ENCODE assay signal across 21 cellular contexts in the genomic region with DNA sequence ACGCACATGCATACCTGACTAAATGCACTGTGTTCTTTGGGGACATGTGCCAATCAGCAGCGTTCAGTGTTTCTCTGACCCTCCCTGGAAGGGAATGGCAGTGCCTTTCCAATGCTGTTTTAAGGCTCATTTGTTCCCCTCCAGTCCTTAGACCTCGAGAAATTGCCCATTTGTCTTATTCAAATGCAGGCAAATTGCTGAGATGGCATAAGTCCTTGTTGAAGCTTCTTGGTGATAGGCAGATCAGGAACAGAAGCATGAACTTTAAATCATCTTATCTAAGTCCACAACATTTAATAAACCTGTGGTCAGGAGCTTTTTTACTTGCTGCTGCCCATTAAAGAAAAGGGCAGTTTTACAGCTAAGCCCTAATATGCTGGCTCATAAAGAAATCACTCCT.
DNase-seq lines count a peak whose midpoint lies in the region; ATAC-seq, FAIRE-seq and TF ChIP-seq lines count a peak whose summit lies in the region.
"Had no signal": no experiment of that assay in that cellular context is flagged by ENCODE, and none has a peak within 500 bp of the region (broad histone marks: within the 10 kb centered on the region; RNA-seq: fewer than 3 reads in every experiment).

No MANE protein-coding gene starts in this region.

- H3K36me3 ChIP-seq in SK-N-SH (replicated peaks in 1 of 2; ENCODE audit: control insufficient read depth in 1 of 2, insufficient read depth in 2 of 2, low read length in 1 of 2) (no peaks in the 10 kb centered on the region), Karpas-422 (ENCODE audit: insufficient read depth, low read length) (no peaks in the 10 kb centered on the region), H1 (ENCODE audit: control insufficient read depth in 2 of 4, insufficient read depth in 4 of 4, low read length in 3 of 4) (no peaks in the 10 kb centered on the region)
- H3K36me3 ChIP-seq in BLaER1 treated with 17β-estradiol and CSF1 and Interleukin-3, amounts not matched to agents 10 nM and 100 nM, result no peaks in the 10 kb centered on the region

- TF ChIP-seq CTCF in SK-N-SH (IDR thresholded peaks at IDR 0.05) (no peak), H1 (IDR thresholded peaks at IDR 0.05; ENCODE audit: control extremely low read depth in 1 of 3, insufficient read depth in 1 of 3, low read depth in 1 of 3, low read length in 3 of 3) (no peak)

- H4K20me1 ChIP-seq in SK-N-SH (ENCODE audit: insufficient read depth) (no peaks in the 10 kb centered on the region), Karpas-422 (ENCODE audit: insufficient read depth, low read depth, low read length) (no peaks in the 10 kb centered on the region), H1 (replicated peaks in 1 of 2; ENCODE audit: control insufficient read depth in 1 of 2, insufficient read depth in 2 of 2, low read length in 2 of 2) (no peaks in the 10 kb centered on the region)
- no peaks in the 10 kb centered on the region for H4K20me1 ChIP-seq in BLaER1 treated with 17β-estradiol and CSF1 and Interleukin-3, amounts not matched to agents 10 nM and 100 nM

- H3K23ac ChIP-seq in H1 (ENCODE audit: insufficient read length), result no peak overlapping the region

- H3K79me2 ChIP-seq in SK-N-SH (ENCODE audit: insufficient read depth) (no peaks in the 10 kb centered on the region), Karpas-422 (ENCODE audit: low read length) (no peaks in the 10 kb centered on the region), H1 (ENCODE audit: control insufficient read depth in 1 of 2, insufficient read depth in 2 of 2, low read length in 2 of 2) (no peaks in the 10 kb centered on the region)

- ATAC-seq in SK-N-SH treated with all-trans-retinoic acid at 6 μM for 48 hours (no peak), GM18519 (IDR thresholded peaks at IDR 0.05; ENCODE audit: low FRiP score, unreplicated experiment) (no peak)
- ATAC-seq: GM12878, HCT116 had no signal

- H3K79me1 ChIP-seq in H1 (ENCODE audit: low read depth, low read length), result no peaks in the 10 kb centered on the region

- peak overlapping the region; percentile 38; the same call in 1 of the 2 replicates for H2BK5ac ChIP-seq in H1 (ENCODE audit: low read depth, low read length)

- FAIRE-seq in H1 (lab: Jason Lieb, UNC), result no peak
- FAIRE-seq: A204.1, GM12878 had no signal

- H2BK15ac ChIP-seq in H1 (ENCODE audit: low read length), result no peak overlapping the region

- H3K9me2 ChIP-seq in SK-N-SH (no peaks in the 10 kb centered on the region), Karpas-422 (replicated peaks; ENCODE audit: insufficient read depth, low read length) (no peaks in the 10 kb centered on the region)

- no peaks in the 10 kb centered on the region for H3F3A ChIP-seq in SK-N-SH (replicated peaks; ENCODE audit: insufficient read depth)

- H3K9me3 ChIP-seq in SK-N-SH, result no peaks in the 10 kb centered on the region
- H3K9me3 ChIP-seq in BLaER1 treated with 17β-estradiol and CSF1 and Interleukin-3, amounts not matched to agents 10 nM and 100 nM (replicated peaks in 1 of 11), result no peaks in the 10 kb centered on the region
- no peaks in the 10 kb centered on the region for H3K9me3 ChIP-seq in Karpas-422 (ENCODE audit: low read length)
- no peaks in the 10 kb centered on the region for H3K9me3 ChIP-seq in H1 (ENCODE audit: insufficient read depth in 2 of 2, low read depth in 1 of 2, low read length in 1 of 2)

- H3K23me2 ChIP-seq in H1 (ENCODE audit: low read depth, low read length), result no peaks in the 10 kb centered on the region

- H2AK5ac ChIP-seq in H1 (ENCODE audit: low read depth, low read length), result no peak overlapping the region

- H3K27me3 ChIP-seq in SK-N-SH (ENCODE audit: insufficient read depth), result no peaks in the 10 kb centered on the region; the same call in 1 of the 2 replicates
- peaks cover 0 to 15% (median 0%) of the 10 kb centered on the region in 11 experiments; a peak in 4 of 22 replicates for H3K27me3 ChIP-seq in BLaER1 treated with 17β-estradiol and CSF1 and Interleukin-3, amounts not matched to agents 10 nM and 100 nM
- no peaks in the 10 kb centered on the region for H3K27me3 ChIP-seq in Karpas-422 (ENCODE audit: low read length)
- no peaks in the 10 kb centered on the region for H3K27me3 ChIP-seq in H1 (replicated peaks in 1 of 4; ENCODE audit: control insufficient read depth in 3 of 4, extremely low read depth in 1 of 4, insufficient read depth in 3 of 4, low read length in 3 of 4)

- CTCF ChIA-PET in SK-N-SH (lab: Yijun Ruan, JAX), result interaction anchor here (2.2 kb wide), 1 partner anchor 113 kb away, joined by 7 read pairs; a partner anchor contains a TSS
- CTCF ChIA-PET in H1 (lab: Charles Lee; ENCODE audit: partially characterized antibody), result interaction anchor here (1.0 to 1.7 kb wide), 5 partner anchors 13 to 101 kb away, joined by 3 to 6 read pairs (median 3); no protein-coding TSS in a partner anchor

- DNase-seq in SK-N-SH, result no peak
- DNase-seq in Karpas-422, result no peak
- DNase-seq in H1 (ENCODE audit: low read depth in 1 of 2, low spot score in 2 of 2), result no peak
- no peak for DNase-seq in NCI-H128 (lab: John Stamatoyannopoulos, UW; ENCODE audit: unreplicated experiment)
- no peak for DNase-seq in AG08396 (ENCODE audit: low spot score)
- DNase-seq: ACHN; CD4-positive, alpha-beta T cell; CD8-positive, alpha-beta memory T cell; DMS79; EL; GDM1; GM23248; H9; HFFc6 had no signal

- H4K8ac ChIP-seq in H1 (ENCODE audit: extremely low read depth, insufficient read depth, low read length), result no peak overlapping the region

- peaks cover 0 to 19% of the 10 kb centered on the region in 2 experiments; a peak in 1 of 4 replicates for H3K4me1 ChIP-seq in SK-N-SH (ENCODE audit: control insufficient read depth in 1 of 2, insufficient read depth in 2 of 2, low read depth in 1 of 2, low read length in 1 of 2)
- peaks cover 18 to 100% (median 98%) of the 10 kb centered on the region in 10 experiments for H3K4me1 ChIP-seq in BLaER1 treated with 17β-estradiol and CSF1 and Interleukin-3, amounts not matched to agents 10 nM and 100 nM
- H3K4me1 ChIP-seq in Karpas-422 (ENCODE audit: low read length), result peaks cover 67% of the 10 kb centered on the region
- peaks cover 0 to 3% (median under 1%) of the 10 kb centered on the region in 4 experiments; a peak in 2 of 7 replicates for H3K4me1 ChIP-seq in H1 (replicated peaks in 1 of 4; ENCODE audit: control insufficient read depth in 3 of 4, insufficient read depth in 4 of 4, low read length in 3 of 4)

- no peak overlapping the region for H3K27ac ChIP-seq in SK-N-SH (ENCODE audit: low read depth in 2 of 2, low read length in 1 of 2)
- H3K27ac ChIP-seq in BLaER1 treated with 17β-estradiol and CSF1 and Interleukin-3, amounts not matched to agents 10 nM and 100 nM, result peak overlapping the region in 4 of 11 experiments; percentile 2 to 81 (median 18); a peak in 6 of 22 replicates
- no peak overlapping the region for H3K27ac ChIP-seq in Karpas-422 (ENCODE audit: low read length)
- no peak overlapping the region for H3K27ac ChIP-seq in H1 (ENCODE audit: low read depth, low read length)
- H3K27ac ChIP-seq: 22Rv1, GM23248 had no signal

- POLR2A ChIA-PET in SK-N-SH (lab: Yijun Ruan, JAX), result no interaction called here
- POLR2A ChIA-PET in H1 (lab: Charles Lee; ENCODE audit: partially characterized antibody), result no interaction called here

- H4K91ac ChIP-seq in H1 (replicated peaks; ENCODE audit: insufficient read length, low read length), result no peak overlapping the region

- no peak overlapping the region for H3K4ac ChIP-seq in H1 (replicated peaks; ENCODE audit: insufficient read length, low read depth, low read length)

- H3K18ac ChIP-seq in H1 (ENCODE audit: extremely low read depth, low read length), result no peak overlapping the region; the same call in 1 of the 2 replicates

- H3K14ac ChIP-seq in H1 (ENCODE audit: insufficient read length), result no peak overlapping the region

- H3K4me3 ChIP-seq in SK-N-SH (ENCODE audit: low read depth in 2 of 2, low read length in 1 of 2) (no peak overlapping the region), Karpas-422 (ENCODE audit: low read length) (no peak overlapping the region), H1 (ENCODE audit: extremely low read depth in 1 of 4, insufficient read depth in 2 of 4, low read depth in 3 of 4, low read length in 4 of 4) (no peak overlapping the region)
- H3K4me3 ChIP-seq in BLaER1 treated with 17β-estradiol and CSF1 and Interleukin-3, amounts not matched to agents 10 nM and 100 nM, result no peak overlapping the region
- H3K4me3 ChIP-seq: GM12878, GM23248 had no signal

- no peak for TF ChIP-seq RAD21 in SK-N-SH (IDR thresholded peaks at IDR 0.05; ENCODE audit: low read length)
- no peak for TF ChIP-seq RAD21 in H1 (IDR thresholded peaks at IDR 0.05 in 1 of 2, conservative IDR thresholded peaks at IDR 0.05 in 1 of 2; ENCODE audit: low read depth in 2 of 2, low read length in 2 of 2)

- H4K5ac ChIP-seq in H1 (ENCODE audit: insufficient read length, low read depth, low read length), result no peak overlapping the region

- H2BK12ac ChIP-seq in H1 (ENCODE audit: low read depth, low read length), result no peak overlapping the region

- no peak overlapping the region for H3K4me2 ChIP-seq in SK-N-SH
- H3K4me2 ChIP-seq in BLaER1 treated with 17β-estradiol and CSF1 and Interleukin-3, amounts not matched to agents 10 nM and 100 nM, result peak overlapping the region in 9 of 11 experiments; percentile 24 to 96 (median 89); a peak in 17 of 22 replicates
- H3K4me2 ChIP-seq in Karpas-422 (ENCODE audit: low read depth, low read length, poor library complexity, severe bottlenecking), result peak overlapping the region; percentile 3
- H3K4me2 ChIP-seq in H1 (ENCODE audit: insufficient read depth in 1 of 2, low read depth in 2 of 2, low read length in 2 of 2), result no peak overlapping the region

- H2AFZ ChIP-seq in SK-N-SH (ENCODE audit: low read depth) (no peak overlapping the region), Karpas-422 (ENCODE audit: low read length) (no peak overlapping the region), H1 (ENCODE audit: low read length) (no peak overlapping the region)
- H2AFZ ChIP-seq: GM23248 had no signal

- H2BK120ac ChIP-seq in H1 (replicated peaks; ENCODE audit: low read depth, low read length), result no peak overlapping the region

- WGBS in SK-N-SH (ENCODE audit: low lambda C conversion rate), result 17% methylated on average over 3 of the region's 3 CpGs
- 60% methylated on average over 3 of the region's 3 CpGs; no CpG with 5 or more reads in 1 of the 2 experiments for WGBS in H1 (ENCODE audit: extremely low coverage in 1 of 2, insufficient coverage in 1 of 2, insufficient read length in 1 of 2, insufficient replicate concordance in 2 of 2, low coverage in 1 of 2, low lambda C conversion rate in 2 of 2, missing lambda C conversion rate in 1 of 2), 2 experiments

- no peak overlapping the region for H2BK20ac ChIP-seq in H1 (ENCODE audit: low read length)

- H3K9ac ChIP-seq in SK-N-SH (no peak overlapping the region), Karpas-422 (ENCODE audit: low read length) (no peak overlapping the region), H1 (replicated peaks in 1 of 4; ENCODE audit: extremely low read depth in 1 of 4, low read depth in 3 of 4, low read length in 3 of 4) (no peak overlapping the region)
- H3K9ac ChIP-seq in BLaER1 treated with 17β-estradiol and CSF1 and Interleukin-3, amounts not matched to agents 10 nM and 100 nM, result peak overlapping the region in 2 of 11 experiments; percentile 1 to 3; a peak in 1 of 22 replicates
- H3K9ac ChIP-seq: GM23248 had no signal

- no peak for TF ChIP-seq POLR2A in H1 (IDR thresholded peaks at IDR 0.05; ENCODE audit: control extremely low read depth in 1 of 2, low read depth in 2 of 2, low read length in 2 of 2)

- TF ChIP-seq EP300 in SK-N-SH (IDR thresholded peaks at IDR 0.05; ENCODE audit: borderline replicate concordance in 1 of 2, low read depth in 1 of 2, low read length in 1 of 2) (no peak), H1 (IDR thresholded peaks at IDR 0.05; ENCODE audit: borderline replicate concordance in 1 of 2, low read depth in 2 of 2, low read length in 2 of 2) (no peak)

- H3K56ac ChIP-seq in H1 (replicated peaks; ENCODE audit: insufficient read length, low read depth, low read length), result no peak overlapping the region

Comparison
In these comparisons a context has a peak if more than half of its experiments do, and no peak if none do; other contexts are left out.
1. H3K4me2 ChIP-seq: peak in BLaER1 treated with 17β-estradiol and CSF1 and Interleukin-3, amounts not matched to agents 10 nM and 100 nM (9 of 11) and Karpas-422 (single experiment); none in SK-N-SH (single experiment) and H1 (0 of 2).